ENCODE assay signal across 11 cellular contexts in genomic region chr21:31218830-31219608, GRCh38.
DNase-seq lines count a peak whose midpoint lies in the region; ATAC-seq and TF ChIP-seq lines count a peak whose summit lies in the region.
"Had no signal": no experiment of that assay in that cellular context is flagged by ENCODE, and none has a peak within 500 bp of the region (broad histone marks: within the 10 kb centered on the region; RNA-seq: fewer than 3 reads in every experiment).

No MANE protein-coding gene starts in this region.

- peak; percentile 32 to 34 for ATAC-seq in activated T-cell treated with anti-CD3 and anti-CD28 coated beads, Interleukin-2, amount 50 U/mL, for 72 hours (replicated peaks in 1 of 2)
- ATAC-seq in HG02973 (IDR thresholded peaks at IDR 0.05; ENCODE audit: unreplicated experiment), result no peak
- ATAC-seq in GM18505 (IDR thresholded peaks at IDR 0.05; ENCODE audit: unreplicated experiment), result no peak

- no peak for TF ChIP-seq POLR2A in GM18505 (IDR thresholded peaks at IDR 0.05; ENCODE audit: borderline replicate concordance, extremely low read depth, insufficient read depth, insufficient read length)

- no peak overlapping the region for H3K9ac ChIP-seq in colonic mucosa (ENCODE audit: low read depth in 2 of 2, low read length in 2 of 2)
- H3K9ac ChIP-seq: KMS-11 had no signal

- no peaks in the 10 kb centered on the region for H3K27me3 ChIP-seq in colonic mucosa
- no peaks in the 10 kb centered on the region for H3K27me3 ChIP-seq in H7 (ENCODE audit: control insufficient read depth, insufficient read depth, low read length)
- H3K27me3 ChIP-seq: pancreas had no signal

- H3K27ac ChIP-seq in colonic mucosa, result no peak overlapping the region
- H3K27ac ChIP-seq: KMS-11, pancreas had no signal

- peaks cover 15% of the 10 kb centered on the region for H3K4me1 Mint-ChIP-seq in activated T-cell treated with anti-CD3 and anti-CD28 coated beads, Interleukin-2, amount 50 U/mL, for 72 hours (ENCODE audit: low read depth)
- peaks cover 26% of the 10 kb centered on the region for H3K4me1 Mint-ChIP-seq in type B pancreatic cell (ENCODE audit: unreplicated experiment)

- H3K9me3 ChIP-seq in colonic mucosa, result no peaks in the 10 kb centered on the region
- H3K9me3 ChIP-seq: pancreas had no signal

- H3K27me3 Mint-ChIP-seq in activated T-cell treated with anti-CD3 and anti-CD28 coated beads, Interleukin-2, amount 50 U/mL, for 72 hours (ENCODE audit: low read depth), result no peaks in the 10 kb centered on the region
- no peaks in the 10 kb centered on the region for H3K27me3 Mint-ChIP-seq in type B pancreatic cell
- H3K27me3 Mint-ChIP-seq: B cell had no signal

- TF ChIP-seq CTCF in colonic mucosa (IDR thresholded peaks at IDR 0.05), result no peak
- no peak for TF ChIP-seq CTCF in type B pancreatic cell (conservative IDR thresholded peaks at IDR 0.05)

- no peak overlapping the region for H3K4me3 Mint-ChIP-seq in activated T-cell treated with anti-CD3 and anti-CD28 coated beads, Interleukin-2, amount 50 U/mL, for 72 hours
- no peak overlapping the region for H3K4me3 Mint-ChIP-seq in type B pancreatic cell
- H3K4me3 Mint-ChIP-seq: B cell had no signal

- intact Hi-C loops in colonic mucosa (cut with DNase I), result no loop called here

- H3K4me3 ChIP-seq in colonic mucosa (no peak overlapping the region), H7 (ENCODE audit: insufficient read depth, low read depth, low read length) (no peak overlapping the region)
- H3K4me3 ChIP-seq: pancreas had no signal

- H3K4me1 ChIP-seq in colonic mucosa, result no peaks in the 10 kb centered on the region
- H3K4me1 ChIP-seq: pancreas had no signal

- H3K27ac Mint-ChIP-seq in activated T-cell treated with anti-CD3 and anti-CD28 coated beads, Interleukin-2, amount 50 U/mL, for 72 hours, result no peak overlapping the region
- peak overlapping the region; percentile 87 for H3K27ac Mint-ChIP-seq in type B pancreatic cell
- H3K27ac Mint-ChIP-seq: B cell had no signal

- peaks cover 0 to 2% of the 10 kb centered on the region in 2 donors for H3K36me3 Mint-ChIP-seq in activated T-cell treated with anti-CD3 and anti-CD28 coated beads, Interleukin-2, amount 50 U/mL, for 72 hours (ENCODE audit: insufficient read depth in 2 of 2)
- peaks cover 21% of the 10 kb centered on the region for H3K36me3 Mint-ChIP-seq in type B pancreatic cell

- DNase-seq in activated T-cell treated with anti-CD3 and anti-CD28 coated beads, Interleukin-2, amount 50 U/mL, for 72 hours, result peak in 1 of 2 donors; percentile 1
- DNase-seq in activated T-cell treated with anti-CD3 and anti-CD28 coated beads, Interleukin-2, amount 50 U/mL, for 1 hour, result no peak
- DNase-seq in colonic mucosa, result peak; percentile 66
- peak; percentile 35 for DNase-seq in medulla oblongata (ENCODE audit: extremely low spot score)
- DNase-seq in type B pancreatic cell (ENCODE audit: extremely low spot score, unreplicated experiment), result no peak
- DNase-seq in H7, result no peak
- DNase-seq: pancreas had no signal

- no peaks in the 10 kb centered on the region for H3K9me3 Mint-ChIP-seq in activated T-cell treated with anti-CD3 and anti-CD28 coated beads, Interleukin-2, amount 50 U/mL, for 72 hours
- no peaks in the 10 kb centered on the region for H3K9me3 Mint-ChIP-seq in type B pancreatic cell

- H3K36me3 ChIP-seq in colonic mucosa (no peaks in the 10 kb centered on the region), H7 (replicated peaks; ENCODE audit: control insufficient read depth, insufficient read depth, low read length) (no peaks in the 10 kb centered on the region)
- H3K36me3 ChIP-seq: pancreas had no signal

Comparison
In these comparisons a context has a peak if more than half of its experiments do, and no peak if none do; other contexts are left out.
1. ATAC-seq: peak in activated T-cell treated with anti-CD3 and anti-CD28 coated beads, Interleukin-2, amount 50 U/mL, for 72 hours (2 of 2); none in HG02973 (single experiment) and GM18505 (single experiment).
2. DNase-seq: peak in colonic mucosa (single experiment) and medulla oblongata (single experiment); none in activated T-cell treated with anti-CD3 and anti-CD28 coated beads, Interleukin-2, amount 50 U/mL, for 1 hour (single experiment), type B pancreatic cell (single experiment) and H7 (single experiment).